1 cellular context compared by ENCODE assay signal in genomic region chr17:8436169-8436932, GRCh38.
TF ChIP-seq lines count a peak whose summit lies in the region.

No MANE protein-coding gene starts in this region.

TF ChIP-seq in K562, 482 proteins besides CTCF, POLR2A, EP300 and RAD21 (continued from another document and continues in another):
- TF ChIP-seq, protein P1, sequence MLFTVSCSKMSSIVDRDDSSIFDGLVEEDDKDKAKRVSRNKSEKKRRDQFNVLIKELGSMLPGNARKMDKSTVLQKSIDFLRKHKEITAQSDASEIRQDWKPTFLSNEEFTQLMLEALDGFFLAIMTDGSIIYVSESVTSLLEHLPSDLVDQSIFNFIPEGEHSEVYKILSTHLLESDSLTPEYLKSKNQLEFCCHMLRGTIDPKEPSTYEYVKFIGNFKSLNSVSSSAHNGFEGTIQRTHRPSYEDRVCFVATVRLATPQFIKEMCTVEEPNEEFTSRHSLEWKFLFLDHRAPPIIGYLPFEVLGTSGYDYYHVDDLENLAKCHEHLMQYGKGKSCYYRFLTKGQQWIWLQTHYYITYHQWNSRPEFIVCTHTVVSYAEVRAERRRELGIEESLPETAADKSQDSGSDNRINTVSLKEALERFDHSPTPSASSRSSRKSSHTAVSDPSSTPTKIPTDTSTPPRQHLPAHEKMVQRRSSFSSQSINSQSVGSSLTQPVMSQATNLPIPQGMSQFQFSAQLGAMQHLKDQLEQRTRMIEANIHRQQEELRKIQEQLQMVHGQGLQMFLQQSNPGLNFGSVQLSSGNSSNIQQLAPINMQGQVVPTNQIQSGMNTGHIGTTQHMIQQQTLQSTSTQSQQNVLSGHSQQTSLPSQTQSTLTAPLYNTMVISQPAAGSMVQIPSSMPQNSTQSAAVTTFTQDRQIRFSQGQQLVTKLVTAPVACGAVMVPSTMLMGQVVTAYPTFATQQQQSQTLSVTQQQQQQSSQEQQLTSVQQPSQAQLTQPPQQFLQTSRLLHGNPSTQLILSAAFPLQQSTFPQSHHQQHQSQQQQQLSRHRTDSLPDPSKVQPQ (CRISPR knock-in tag; IDR thresholded peaks at IDR 0.05; ENCODE audit: borderline replicate concordance): no peak
- TF ChIP-seq SMAD4 (CRISPR knock-in tag; conservative IDR thresholded peaks at IDR 0.05) (no peak; the same call in 1 of the 2 replicates), RBFOX2 (IDR thresholded peaks at IDR 0.05; ENCODE audit: low read depth, low read length) (peak; percentile 83), HMGN3 (IDR thresholded peaks at IDR 0.05; ENCODE audit: borderline replicate concordance, extremely low read depth, insufficient read length, low read depth, low read length) (peak; percentile 0), FOXK2 (conservative IDR thresholded peaks at IDR 0.05 in 1 of 2, IDR thresholded peaks at IDR 0.05 in 1 of 2; ENCODE audit: low read depth in 2 of 2) (no peak), ZNF253 (CRISPR knock-in tag; conservative IDR thresholded peaks at IDR 0.05) (no peak), NELFE (IDR thresholded peaks at IDR 0.05; ENCODE audit: insufficient read depth, insufficient read length) (no peak), CHD1 (IDR thresholded peaks at IDR 0.05; ENCODE audit: low read length) (peak; percentile 76), SOX6 (IDR thresholded peaks at IDR 0.05) (peak; percentile 59; the same call in 1 of the 2 replicates), CEBPB (tag; IDR thresholded peaks at IDR 0.05) (no peak), TCF3 (CRISPR knock-in tag; IDR thresholded peaks at IDR 0.05) (peak; percentile 74), TEAD4 (IDR thresholded peaks at IDR 0.05; ENCODE audit: low read length) (peak; percentile 85), TEAD4 (CRISPR knock-in tag; IDR thresholded peaks at IDR 0.05; ENCODE audit: borderline replicate concordance) (no peak), ZFP36 (IDR thresholded peaks at IDR 0.05; ENCODE audit: low read depth, low read length, partially characterized antibody) (peak; percentile 97), ZFX (CRISPR knock-in tag; IDR thresholded peaks at IDR 0.05) (peak; percentile 86), PML (IDR thresholded peaks at IDR 0.05; ENCODE audit: low read length) (peak; percentile 39; the same call in 1 of the 2 replicates), ARHGAP35 (IDR thresholded peaks at IDR 0.05; ENCODE audit: partially characterized antibody) (no peak), ZNF133 (CRISPR knock-in tag; IDR thresholded peaks at IDR 0.05) (no peak), HDAC2 (IDR thresholded peaks at IDR 0.05) (peak; percentile 61; the same call in 1 of the 2 replicates), CREB1 (IDR thresholded peaks at IDR 0.05) (no peak), CREB1 (CRISPR knock-in tag; IDR thresholded peaks at IDR 0.05) (peak; percentile 27; the same call in 1 of the 2 replicates), U2AF1 (optimal IDR thresholded peaks at IDR 0.05; ENCODE audit: low read depth, low read length) (no peak), MEIS2 (IDR thresholded peaks at IDR 0.05; ENCODE audit: partially characterized antibody) (peak; percentile 40), ZNF175 (CRISPR knock-in tag; IDR thresholded peaks at IDR 0.05; ENCODE audit: low read depth) (no peak), KLF1 (tag; IDR thresholded peaks at IDR 0.05) (no peak), NR2C2 (CRISPR knock-in tag; IDR thresholded peaks at IDR 0.05) (0 out of 2 replicates have a peak, but pooled peaks have one; percentile 61), NR2C2 (tag; IDR thresholded peaks at IDR 0.05) (no peak), ZNF707 (CRISPR knock-in tag; conservative IDR thresholded peaks at IDR 0.05) (no peak), RBBP5 (IDR thresholded peaks at IDR 0.05; ENCODE audit: borderline replicate concordance, insufficient read depth, low read length, poor library complexity, severe bottlenecking) (peak; percentile 60), IRF9 (tag; IDR thresholded peaks at IDR 0.05) (no peak), HCFC1 (IDR thresholded peaks at IDR 0.05; ENCODE audit: low read depth, low read length) (no peak), POLR2AphosphoS5 (IDR thresholded peaks at IDR 0.05; ENCODE audit: control insufficient read depth, insufficient read depth, low read depth, low read length) (peak; percentile 35; the same call in 1 of the 2 replicates), SMARCA4 (IDR thresholded peaks at IDR 0.05) (peak; percentile 73), RAD51 (IDR thresholded peaks at IDR 0.05; ENCODE audit: borderline replicate concordance, low read depth) (no peak), EHMT2 (IDR thresholded peaks at IDR 0.05) (no peak), HSF4 (CRISPR knock-in tag; IDR thresholded peaks at IDR 0.05; ENCODE audit: borderline replicate concordance) (no peak), ARID1B (IDR thresholded peaks at IDR 0.05) (peak; percentile 84), SMARCE1 (IDR thresholded peaks at IDR 0.05) (peak; percentile 66), MECOM (CRISPR knock-in tag; IDR thresholded peaks at IDR 0.05) (peak; percentile 64; the same call in 1 of the 2 replicates), TRIM24 (IDR thresholded peaks at IDR 0.05) (peak in 1 of 2 experiments; percentile 56; a peak in 1 of 4 replicates), MTA2 (IDR thresholded peaks at IDR 0.05; ENCODE audit: low read depth) (0 out of 2 replicates have a peak, but pooled peaks have one; percentile 22), CREM (IDR thresholded peaks at IDR 0.05; ENCODE audit: low read depth) (peak; percentile 33; the same call in 1 of the 2 replicates), KLF16 (IDR thresholded peaks at IDR 0.05) (peak; percentile 46; the same call in 1 of the 2 replicates), HNRNPLL (IDR thresholded peaks at IDR 0.05; ENCODE audit: low read depth, low read length, poor library complexity, severe bottlenecking) (peak; percentile 79)
- TF ChIP-seq, protein P2, sequence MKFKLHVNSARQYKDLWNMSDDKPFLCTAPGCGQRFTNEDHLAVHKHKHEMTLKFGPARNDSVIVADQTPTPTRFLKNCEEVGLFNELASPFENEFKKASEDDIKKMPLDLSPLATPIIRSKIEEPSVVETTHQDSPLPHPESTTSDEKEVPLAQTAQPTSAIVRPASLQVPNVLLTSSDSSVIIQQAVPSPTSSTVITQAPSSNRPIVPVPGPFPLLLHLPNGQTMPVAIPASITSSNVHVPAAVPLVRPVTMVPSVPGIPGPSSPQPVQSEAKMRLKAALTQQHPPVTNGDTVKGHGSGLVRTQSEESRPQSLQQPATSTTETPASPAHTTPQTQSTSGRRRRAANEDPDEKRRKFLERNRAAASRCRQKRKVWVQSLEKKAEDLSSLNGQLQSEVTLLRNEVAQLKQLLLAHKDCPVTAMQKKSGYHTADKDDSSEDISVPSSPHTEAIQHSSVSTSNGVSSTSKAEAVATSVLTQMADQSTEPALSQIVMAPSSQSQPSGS (CRISPR knock-in tag; IDR thresholded peaks at IDR 0.05): no peak
- TF ChIP-seq, protein P3, sequence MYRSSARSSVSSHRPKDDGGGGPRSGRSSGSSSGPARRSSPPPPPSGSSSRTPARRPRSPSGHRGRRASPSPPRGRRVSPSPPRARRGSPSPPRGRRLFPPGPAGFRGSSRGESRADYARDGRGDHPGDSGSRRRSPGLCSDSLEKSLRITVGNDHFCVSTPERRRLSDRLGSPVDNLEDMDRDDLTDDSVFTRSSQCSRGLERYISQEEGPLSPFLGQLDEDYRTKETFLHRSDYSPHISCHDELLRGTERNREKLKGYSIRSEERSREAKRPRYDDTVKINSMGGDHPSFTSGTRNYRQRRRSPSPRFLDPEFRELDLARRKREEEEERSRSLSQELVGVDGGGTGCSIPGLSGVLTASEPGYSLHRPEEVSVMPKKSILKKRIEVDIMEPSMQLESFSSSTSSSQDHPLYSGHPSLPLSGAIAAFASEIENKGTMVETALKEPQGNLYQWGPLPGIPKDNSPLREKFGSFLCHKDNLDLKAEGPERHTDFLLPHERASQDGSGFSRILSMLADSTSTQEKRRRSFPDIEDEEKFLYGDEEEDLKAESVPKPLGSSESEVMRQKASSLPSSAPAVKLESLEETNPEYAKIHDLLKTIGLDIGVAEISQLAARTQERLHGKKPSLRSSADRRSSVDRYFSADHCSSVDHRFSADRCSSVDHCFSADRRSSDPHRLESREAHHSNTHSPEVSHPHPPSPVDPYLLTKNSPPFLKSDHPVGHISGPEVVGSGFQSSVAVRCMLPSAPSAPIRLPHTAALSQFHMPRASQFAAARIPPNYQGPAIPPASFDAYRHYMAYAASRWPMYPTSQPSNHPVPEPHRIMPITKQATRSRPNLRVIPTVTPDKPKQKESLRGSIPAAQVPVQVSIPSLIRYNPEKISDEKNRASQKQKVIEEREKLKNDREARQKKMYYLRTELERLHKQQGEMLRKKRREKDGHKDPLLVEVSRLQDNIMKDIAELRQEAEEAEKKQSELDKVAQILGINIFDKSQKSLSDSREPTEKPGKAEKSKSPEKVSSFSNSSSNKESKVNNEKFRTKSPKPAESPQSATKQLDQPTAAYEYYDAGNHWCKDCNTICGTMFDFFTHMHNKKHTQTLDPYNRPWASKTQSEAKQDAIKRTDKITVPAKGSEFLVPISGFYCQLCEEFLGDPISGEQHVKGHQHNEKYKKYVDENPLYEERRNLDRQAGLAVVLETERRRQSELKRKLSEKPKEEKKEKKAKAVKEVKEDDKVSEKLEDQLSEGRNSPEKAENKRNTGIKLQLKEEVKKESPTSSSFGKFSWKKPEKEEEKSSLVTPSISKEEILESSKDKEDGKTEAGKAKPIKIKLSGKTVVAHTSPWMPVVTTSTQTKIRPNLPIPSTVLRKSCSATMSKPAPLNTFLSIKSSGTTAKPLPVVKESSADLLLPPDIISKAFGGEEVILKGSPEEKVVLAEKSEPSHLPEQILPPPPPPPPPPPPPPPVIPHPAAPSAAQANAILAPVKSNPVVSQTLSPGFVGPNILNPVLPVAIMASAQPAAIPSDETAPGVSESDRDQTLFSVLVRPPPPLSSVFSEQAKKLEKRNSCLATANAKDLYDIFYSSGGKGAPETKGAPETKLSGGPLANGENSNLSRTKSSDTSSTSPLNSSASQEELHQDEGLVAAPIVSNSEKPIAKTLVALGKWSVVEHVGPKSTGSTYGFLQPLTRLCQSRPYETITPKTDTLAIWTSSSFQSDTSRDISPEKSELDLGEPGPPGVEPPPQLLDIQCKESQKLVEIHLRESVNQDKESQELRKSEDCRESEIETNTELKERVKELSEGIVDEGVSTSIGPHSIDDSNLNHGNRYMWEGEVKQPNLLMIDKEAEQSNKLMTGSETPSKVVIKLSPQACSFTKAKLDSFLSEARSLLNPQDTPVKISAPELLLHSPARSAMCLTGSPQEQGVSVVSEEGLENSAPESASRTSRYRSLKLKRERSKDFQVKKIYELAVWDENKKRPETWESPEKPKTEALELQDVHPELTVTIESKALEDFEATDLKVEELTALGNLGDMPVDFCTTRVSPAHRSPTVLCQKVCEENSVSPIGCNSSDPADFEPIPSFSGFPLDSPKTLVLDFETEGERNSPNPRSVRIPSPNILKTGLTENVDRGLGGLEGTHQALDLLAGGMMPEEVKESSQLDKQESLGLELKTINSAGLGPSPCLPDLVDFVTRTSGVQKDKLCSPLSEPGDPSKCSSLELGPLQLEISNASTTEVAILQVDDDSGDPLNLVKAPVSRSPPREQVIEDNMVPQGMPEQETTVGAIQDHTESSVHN (IDR thresholded peaks at IDR 0.05; ENCODE audit: borderline replicate concordance in 1 of 2, low read depth in 1 of 2): no peak
- TF ChIP-seq, protein P4, sequence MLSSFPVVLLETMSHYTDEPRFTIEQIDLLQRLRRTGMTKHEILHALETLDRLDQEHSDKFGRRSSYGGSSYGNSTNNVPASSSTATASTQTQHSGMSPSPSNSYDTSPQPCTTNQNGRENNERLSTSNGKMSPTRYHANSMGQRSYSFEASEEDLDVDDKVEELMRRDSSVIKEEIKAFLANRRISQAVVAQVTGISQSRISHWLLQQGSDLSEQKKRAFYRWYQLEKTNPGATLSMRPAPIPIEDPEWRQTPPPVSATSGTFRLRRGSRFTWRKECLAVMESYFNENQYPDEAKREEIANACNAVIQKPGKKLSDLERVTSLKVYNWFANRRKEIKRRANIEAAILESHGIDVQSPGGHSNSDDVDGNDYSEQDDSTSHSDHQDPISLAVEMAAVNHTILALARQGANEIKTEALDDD (IDR thresholded peaks at IDR 0.05): peak; percentile 80; the same call in 1 of the 2 replicates
- TF ChIP-seq, protein P5, sequence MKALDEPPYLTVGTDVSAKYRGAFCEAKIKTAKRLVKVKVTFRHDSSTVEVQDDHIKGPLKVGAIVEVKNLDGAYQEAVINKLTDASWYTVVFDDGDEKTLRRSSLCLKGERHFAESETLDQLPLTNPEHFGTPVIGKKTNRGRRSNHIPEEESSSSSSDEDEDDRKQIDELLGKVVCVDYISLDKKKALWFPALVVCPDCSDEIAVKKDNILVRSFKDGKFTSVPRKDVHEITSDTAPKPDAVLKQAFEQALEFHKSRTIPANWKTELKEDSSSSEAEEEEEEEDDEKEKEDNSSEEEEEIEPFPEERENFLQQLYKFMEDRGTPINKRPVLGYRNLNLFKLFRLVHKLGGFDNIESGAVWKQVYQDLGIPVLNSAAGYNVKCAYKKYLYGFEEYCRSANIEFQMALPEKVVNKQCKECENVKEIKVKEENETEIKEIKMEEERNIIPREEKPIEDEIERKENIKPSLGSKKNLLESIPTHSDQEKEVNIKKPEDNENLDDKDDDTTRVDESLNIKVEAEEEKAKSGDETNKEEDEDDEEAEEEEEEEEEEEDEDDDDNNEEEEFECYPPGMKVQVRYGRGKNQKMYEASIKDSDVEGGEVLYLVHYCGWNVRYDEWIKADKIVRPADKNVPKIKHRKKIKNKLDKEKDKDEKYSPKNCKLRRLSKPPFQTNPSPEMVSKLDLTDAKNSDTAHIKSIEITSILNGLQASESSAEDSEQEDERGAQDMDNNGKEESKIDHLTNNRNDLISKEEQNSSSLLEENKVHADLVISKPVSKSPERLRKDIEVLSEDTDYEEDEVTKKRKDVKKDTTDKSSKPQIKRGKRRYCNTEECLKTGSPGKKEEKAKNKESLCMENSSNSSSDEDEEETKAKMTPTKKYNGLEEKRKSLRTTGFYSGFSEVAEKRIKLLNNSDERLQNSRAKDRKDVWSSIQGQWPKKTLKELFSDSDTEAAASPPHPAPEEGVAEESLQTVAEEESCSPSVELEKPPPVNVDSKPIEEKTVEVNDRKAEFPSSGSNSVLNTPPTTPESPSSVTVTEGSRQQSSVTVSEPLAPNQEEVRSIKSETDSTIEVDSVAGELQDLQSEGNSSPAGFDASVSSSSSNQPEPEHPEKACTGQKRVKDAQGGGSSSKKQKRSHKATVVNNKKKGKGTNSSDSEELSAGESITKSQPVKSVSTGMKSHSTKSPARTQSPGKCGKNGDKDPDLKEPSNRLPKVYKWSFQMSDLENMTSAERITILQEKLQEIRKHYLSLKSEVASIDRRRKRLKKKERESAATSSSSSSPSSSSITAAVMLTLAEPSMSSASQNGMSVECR (CRISPR knock-in tag; IDR thresholded peaks at IDR 0.05): 0 out of 2 replicates have a peak, but pooled peaks have one; percentile 51
